1 cellular context compared by ENCODE assay signal in the genomic region with DNA sequence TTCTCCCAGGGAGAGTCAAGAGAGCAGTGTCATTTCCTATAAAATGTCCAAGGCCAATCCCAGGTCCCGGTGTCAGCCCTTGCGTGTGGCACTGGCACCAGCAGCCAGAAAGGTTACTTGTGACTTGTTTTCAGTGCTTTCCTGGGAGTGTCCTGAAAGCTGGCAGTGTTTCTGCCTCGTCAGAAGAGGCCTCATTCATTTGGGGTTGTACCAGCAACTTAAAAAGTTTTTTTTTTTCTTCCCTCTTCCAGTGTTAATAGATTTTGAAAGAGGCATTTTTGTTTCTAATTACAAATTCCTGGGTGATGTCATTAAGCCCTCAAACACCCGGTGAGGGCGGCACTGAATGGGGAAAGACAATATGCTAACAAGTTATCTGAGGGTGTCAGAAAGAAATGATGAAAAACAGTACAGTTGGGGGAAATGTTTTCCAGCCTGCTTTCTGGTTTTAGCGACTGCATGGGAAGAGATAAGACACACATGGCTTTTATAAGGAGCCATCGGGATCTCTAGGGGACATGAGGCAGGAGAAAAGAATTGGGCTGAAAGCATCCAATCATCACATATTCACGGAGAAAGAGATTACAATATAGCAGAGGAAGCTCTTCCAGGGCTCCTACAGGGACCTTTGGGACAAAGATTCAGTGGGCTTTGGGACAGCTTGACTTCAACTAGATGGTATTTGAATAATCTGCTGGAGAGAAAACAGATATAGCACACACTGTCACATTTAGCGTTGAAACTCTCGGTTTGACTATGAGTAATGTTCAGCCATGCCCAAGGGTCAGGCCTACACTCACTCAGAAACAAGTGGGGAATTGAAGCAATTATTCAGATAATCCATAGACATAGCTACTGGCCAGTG.
TF ChIP-seq lines count a peak whose summit lies in the region.

No MANE protein-coding gene starts in this region.

TF ChIP-seq in HCT116, 20 proteins besides CTCF, POLR2A, EP300 and RAD21:
- TF ChIP-seq, protein P1, sequence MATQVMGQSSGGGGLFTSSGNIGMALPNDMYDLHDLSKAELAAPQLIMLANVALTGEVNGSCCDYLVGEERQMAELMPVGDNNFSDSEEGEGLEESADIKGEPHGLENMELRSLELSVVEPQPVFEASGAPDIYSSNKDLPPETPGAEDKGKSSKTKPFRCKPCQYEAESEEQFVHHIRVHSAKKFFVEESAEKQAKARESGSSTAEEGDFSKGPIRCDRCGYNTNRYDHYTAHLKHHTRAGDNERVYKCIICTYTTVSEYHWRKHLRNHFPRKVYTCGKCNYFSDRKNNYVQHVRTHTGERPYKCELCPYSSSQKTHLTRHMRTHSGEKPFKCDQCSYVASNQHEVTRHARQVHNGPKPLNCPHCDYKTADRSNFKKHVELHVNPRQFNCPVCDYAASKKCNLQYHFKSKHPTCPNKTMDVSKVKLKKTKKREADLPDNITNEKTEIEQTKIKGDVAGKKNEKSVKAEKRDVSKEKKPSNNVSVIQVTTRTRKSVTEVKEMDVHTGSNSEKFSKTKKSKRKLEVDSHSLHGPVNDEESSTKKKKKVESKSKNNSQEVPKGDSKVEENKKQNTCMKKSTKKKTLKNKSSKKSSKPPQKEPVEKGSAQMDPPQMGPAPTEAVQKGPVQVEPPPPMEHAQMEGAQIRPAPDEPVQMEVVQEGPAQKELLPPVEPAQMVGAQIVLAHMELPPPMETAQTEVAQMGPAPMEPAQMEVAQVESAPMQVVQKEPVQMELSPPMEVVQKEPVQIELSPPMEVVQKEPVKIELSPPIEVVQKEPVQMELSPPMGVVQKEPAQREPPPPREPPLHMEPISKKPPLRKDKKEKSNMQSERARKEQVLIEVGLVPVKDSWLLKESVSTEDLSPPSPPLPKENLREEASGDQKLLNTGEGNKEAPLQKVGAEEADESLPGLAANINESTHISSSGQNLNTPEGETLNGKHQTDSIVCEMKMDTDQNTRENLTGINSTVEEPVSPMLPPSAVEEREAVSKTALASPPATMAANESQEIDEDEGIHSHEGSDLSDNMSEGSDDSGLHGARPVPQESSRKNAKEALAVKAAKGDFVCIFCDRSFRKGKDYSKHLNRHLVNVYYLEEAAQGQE (IDR thresholded peaks at IDR 0.05; ENCODE audit: low read depth): no peak
- no peak for TF ChIP-seq TCF7L2 (IDR thresholded peaks at IDR 0.05; ENCODE audit: borderline replicate concordance, extremely low read depth, insufficient read depth, insufficient read length)
- TF ChIP-seq ZFX (IDR thresholded peaks at IDR 0.05): no peak
- TF ChIP-seq EGR1 (IDR thresholded peaks at IDR 0.05; ENCODE audit: low read depth): no peak
- TF ChIP-seq YY1 (IDR thresholded peaks at IDR 0.05; ENCODE audit: extremely low read depth, insufficient replicate concordance, low read depth, low read length): no peak
- TF ChIP-seq FOSL1 (IDR thresholded peaks at IDR 0.05; ENCODE audit: low read depth): no peak
- TF ChIP-seq, protein P2, sequence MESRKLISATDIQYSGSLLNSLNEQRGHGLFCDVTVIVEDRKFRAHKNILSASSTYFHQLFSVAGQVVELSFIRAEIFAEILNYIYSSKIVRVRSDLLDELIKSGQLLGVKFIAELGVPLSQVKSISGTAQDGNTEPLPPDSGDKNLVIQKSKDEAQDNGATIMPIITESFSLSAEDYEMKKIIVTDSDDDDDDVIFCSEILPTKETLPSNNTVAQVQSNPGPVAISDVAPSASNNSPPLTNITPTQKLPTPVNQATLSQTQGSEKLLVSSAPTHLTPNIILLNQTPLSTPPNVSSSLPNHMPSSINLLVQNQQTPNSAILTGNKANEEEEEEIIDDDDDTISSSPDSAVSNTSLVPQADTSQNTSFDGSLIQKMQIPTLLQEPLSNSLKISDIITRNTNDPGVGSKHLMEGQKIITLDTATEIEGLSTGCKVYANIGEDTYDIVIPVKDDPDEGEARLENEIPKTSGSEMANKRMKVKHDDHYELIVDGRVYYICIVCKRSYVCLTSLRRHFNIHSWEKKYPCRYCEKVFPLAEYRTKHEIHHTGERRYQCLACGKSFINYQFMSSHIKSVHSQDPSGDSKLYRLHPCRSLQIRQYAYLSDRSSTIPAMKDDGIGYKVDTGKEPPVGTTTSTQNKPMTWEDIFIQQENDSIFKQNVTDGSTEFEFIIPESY (IDR thresholded peaks at IDR 0.05; ENCODE audit: extremely low read depth, insufficient replicate concordance, low read length): no peak
- no peak for TF ChIP-seq JUND (IDR thresholded peaks at IDR 0.05)
- no peak for TF ChIP-seq SIN3A (IDR thresholded peaks at IDR 0.05; ENCODE audit: low read depth)
- no peak for TF ChIP-seq CEBPB (IDR thresholded peaks at IDR 0.05; ENCODE audit: low read depth)
- no peak for TF ChIP-seq EZH2 (IDR thresholded peaks at IDR 0.05)
- no peak for TF ChIP-seq ELF1 (IDR thresholded peaks at IDR 0.05; ENCODE audit: borderline replicate concordance, low read depth)
- no peak for TF ChIP-seq ZNF274 (IDR thresholded peaks at IDR 0.05; ENCODE audit: low read depth, low read length)
- TF ChIP-seq POLR2AphosphoS5 (IDR thresholded peaks at IDR 0.05; ENCODE audit: low read depth, low read length): no peak
